Comparison of ENCODE assay signal across 9 cellular contexts in genomic region chr5:6379246-6379645, GRCh38. TPM values are rescaled to one million over a fixed set of nuclear protein-coding genes. Genes with fewer than 3 reads are reported as not detected.
DNase-seq lines count a peak whose midpoint lies in the region; ATAC-seq and TF ChIP-seq lines count a peak whose summit lies in the region.
"Had no signal": no experiment of that assay in that cellular context is flagged by ENCODE, and none has a peak within 500 bp of the region (broad histone marks: within the 10 kb centered on the region; RNA-seq: fewer than 3 reads in every experiment).

No MANE protein-coding gene starts in this region.

- H3K9me3 ChIP-seq in SU-DHL-6 (ENCODE audit: insufficient read depth, low read length): no peaks in the 10 kb centered on the region
- no peaks in the 10 kb centered on the region for H3K9me3 ChIP-seq in spleen

- H3K9me3 Mint-ChIP-seq in activated CD4-positive, alpha-beta T cell treated with anti-CD3 and anti-CD28 coated beads for 36 hours (ENCODE audit: low read depth): no peaks in the 10 kb centered on the region

- H3K27ac ChIP-seq in SU-DHL-6 (ENCODE audit: low read depth, low read length): 0 out of 2 replicates have a peak overlapping the region, but pooled peaks have one; percentile 16
- peak overlapping the region in 3 of 8 donors; percentile 88 to 94 (median 93) for H3K27ac ChIP-seq in spleen

- ATAC-seq in activated CD4-positive, alpha-beta T cell treated with anti-CD3 and anti-CD28 coated beads for 36 hours: no peak
- no peak for ATAC-seq in GM21423 (IDR thresholded peaks at IDR 0.05; ENCODE audit: unreplicated experiment)

- intact Hi-C loops in activated CD4-positive, alpha-beta T cell treated with anti-CD3 and anti-CD28 coated beads for 36 hours (cut with DNase I, micrococcal nuclease): loop anchor here (2.0 to 10.0 kb wide), 11 partner anchors 70 to 1488 kb away; partner anchors contain the start of genes FASTKD3 (in 1 of the 2), ICE1 (in 1 of the 2), MTRR (in 1 of the 2) and NSUN2 (in 1 of the 2)
- intact Hi-C loops in spleen (cut with DNase I; ENCODE audit: low total_unique reads): loop anchor here (10.0 kb wide), 1 partner anchor 366 kb away; no protein-coding TSS in a partner anchor

- H3K4me1 ChIP-seq in spleen: peaks cover 16 to 45% (median 31%) of the 10 kb centered on the region in 6 donors

- H3K36me3 ChIP-seq in SU-DHL-6 (ENCODE audit: low read length) (peaks cover 26% of the 10 kb centered on the region), spleen (peaks cover 0 to 29% (median 23%) of the 10 kb centered on the region in 6 donors)

- H4K20me1 ChIP-seq in SU-DHL-6 (ENCODE audit: low read depth, low read length): peaks cover 20% of the 10 kb centered on the region; the same call in 1 of the 2 replicates

- CTCF ChIA-PET in activated CD4-positive, alpha-beta T cell treated with anti-CD3 and anti-CD28 coated beads for 36 hours (lab: Charles Lee): no interaction called here

- peak overlapping the region; percentile 99 for H3K4me2 ChIP-seq in SU-DHL-6 (ENCODE audit: low read depth, low read length, poor library complexity, severe bottlenecking)

- H3K27ac Mint-ChIP-seq in activated CD4-positive, alpha-beta T cell treated with anti-CD3 and anti-CD28 coated beads for 36 hours: peak overlapping the region; percentile 97

- H3K36me3 Mint-ChIP-seq in activated CD4-positive, alpha-beta T cell treated with anti-CD3 and anti-CD28 coated beads for 36 hours (ENCODE audit: low read depth): peaks cover 37% of the 10 kb centered on the region

- peak overlapping the region; percentile 92 for H3K9ac ChIP-seq in SU-DHL-6 (ENCODE audit: low read length)

- TF ChIP-seq CTCF in SU-DHL-6 (IDR thresholded peaks at IDR 0.05; ENCODE audit: insufficient read depth, low read length, poor library complexity, severe bottlenecking) (no peak), fibroblast of mammary gland (conservative IDR thresholded peaks at IDR 0.05; ENCODE audit: control insufficient read depth, insufficient read depth, low read depth, low read length) (no peak), spleen (IDR thresholded peaks at IDR 0.05 in 8 of 11, conservative IDR thresholded peaks at IDR 0.05 in 3 of 11) (no peak)

- POLR2A ChIA-PET in activated CD4-positive, alpha-beta T cell treated with anti-CD3 and anti-CD28 coated beads for 36 hours (lab: Charles Lee): interaction anchor here (1.2 to 1.5 kb wide), 2 partner anchors 10 to 254 kb away, joined by 5 read pairs; partner anchors contain the start of genes NSUN2 and SRD5A1

- H3K4me3 ChIP-seq in SU-DHL-6 (ENCODE audit: insufficient read depth, low read length, poor library complexity, severe bottlenecking): peak overlapping the region; percentile 70
- peak overlapping the region; percentile 95 for H3K4me3 ChIP-seq in fibroblast of mammary gland (ENCODE audit: control insufficient read depth, low read depth, low read length)
- peak overlapping the region in 5 of 8 donors; percentile 95 to 100 (median 99) for H3K4me3 ChIP-seq in spleen

- no peaks in the 10 kb centered on the region for H3K27me3 ChIP-seq in SU-DHL-6 (ENCODE audit: low read length)
- peaks cover 0 to 7% (median 0%) of the 10 kb centered on the region in 7 donors for H3K27me3 ChIP-seq in spleen (replicated peaks in 1 of 7)

- WGBS in spleen, 5 donors: 90 to 97% (median 95%) methylated on average over 4 of the region's 4 CpGs

- H2AFZ ChIP-seq in SU-DHL-6 (ENCODE audit: low read depth, low read length, severe bottlenecking): peak overlapping the region; percentile 99

- DNase-seq in activated CD4-positive, alpha-beta T cell treated with anti-CD3 and anti-CD28 coated beads for 36 hours: no peak
- no peak for DNase-seq in activated CD4-positive, alpha-beta T cell treated with anti-CD3 and anti-CD28 coated beads for 4 hours
- no peak for DNase-seq in fibroblast of mammary gland (ENCODE audit: low read depth)
- DNase-seq in spleen: no peak
- DNase-seq in germinal center (ENCODE audit: low spot score): no peak
- no peak for DNase-seq in EL
- DNase-seq: ACHN had no signal

- peak overlapping the region; percentile 96 for H3K4me3 Mint-ChIP-seq in activated CD4-positive, alpha-beta T cell treated with anti-CD3 and anti-CD28 coated beads for 36 hours

- H3F3A ChIP-seq in SU-DHL-6 (ENCODE audit: insufficient read depth): no peaks in the 10 kb centered on the region

- H3K4me1 Mint-ChIP-seq in activated CD4-positive, alpha-beta T cell treated with anti-CD3 and anti-CD28 coated beads for 36 hours: peaks cover 32% of the 10 kb centered on the region

- H3K9me2 ChIP-seq in SU-DHL-6 (replicated peaks; ENCODE audit: insufficient read depth, low read length): no peaks in the 10 kb centered on the region

- H3K27me3 Mint-ChIP-seq in activated CD4-positive, alpha-beta T cell treated with anti-CD3 and anti-CD28 coated beads for 36 hours: peaks cover 7% of the 10 kb centered on the region

- TF ChIP-seq POLR2A in spleen (IDR thresholded peaks at IDR 0.05): no peak

- peaks cover 34% of the 10 kb centered on the region for H3K79me2 ChIP-seq in SU-DHL-6 (ENCODE audit: insufficient read depth, low read length)

RNA-seq across cellular contexts. Expression of gene MED10, which starts 0.9 kb away (rescaled TPM):
- 10 to 100 TPM; 40.4 to 50.8 TPM for total RNA-seq in activated CD4-positive, alpha-beta T cell treated with anti-CD3 and anti-CD28 coated beads for 36 hours
- total RNA-seq in spleen: 10 to 100 TPM; 31.9 to 47.5 (median 35.1) TPM
- 10 to 100 TPM; 43.2 to 50.4 (median 44.0) TPM for polyA plus RNA-seq in spleen
